9 cellular contexts compared by ENCODE assay signal in genomic region chr9:64773491-64773931, GRCh38.
A peak's percentile ranks its signal among the peaks of the same experiment; 100 is the strongest.
DNase-seq lines count a peak whose midpoint lies in the region; ATAC-seq and TF ChIP-seq lines count a peak whose summit lies in the region.
"Had no signal": no experiment of that assay in that cellular context is flagged by ENCODE, and none has a peak within 500 bp of the region (broad histone marks: within the 10 kb centered on the region; RNA-seq: fewer than 3 reads in every experiment).

No MANE protein-coding gene starts in this region.

- H3K4me3 ChIP-seq in HAP-1 (peak overlapping the region; percentile 27), left ventricle myocardium inferior (peak overlapping the region; percentile 53)

- in situ Hi-C loops in HAP-1 (cut with MboI; ENCODE audit: low sequenced_read_pairs) = no loop called here

- peaks cover 2% of the 10 kb centered on the region for H3K27me3 Mint-ChIP-seq in activated B cell treated with CpG ODN at 0.5 μM for 24 hours

- POLR2A ChIA-PET in activated B cell treated with CpG ODN at 0.5 μM for 24 hours (lab: Charles Lee) = no interaction called here

- TF ChIP-seq CTCF in activated B cell treated with CpG ODN at 0.5 μM for 24 hours (IDR thresholded peaks at IDR 0.05) = no peak
- TF ChIP-seq CTCF in left ventricle myocardium inferior (IDR thresholded peaks at IDR 0.05; ENCODE audit: borderline replicate concordance) = no peak

- H3K27me3 ChIP-seq in HAP-1 (ENCODE audit: low read depth) (peaks cover 3% of the 10 kb centered on the region; the same call in 1 of the 2 replicates), left ventricle myocardium inferior (ENCODE audit: low read depth) (peaks cover 4% of the 10 kb centered on the region)

- H3K36me3 ChIP-seq in HAP-1 (replicated peaks) = no peaks in the 10 kb centered on the region
- H3K36me3 ChIP-seq in left ventricle myocardium inferior = no peaks in the 10 kb centered on the region

- CTCF ChIA-PET in activated B cell treated with CpG ODN at 0.5 μM for 24 hours (lab: Charles Lee) = no interaction called here

- H3K27ac Mint-ChIP-seq in activated B cell treated with CpG ODN at 0.5 μM for 24 hours = no peak overlapping the region

- H3K9me3 ChIP-seq in HAP-1 (no peaks in the 10 kb centered on the region), left ventricle myocardium inferior (replicated peaks) (no peaks in the 10 kb centered on the region)

- H3K27ac ChIP-seq in left ventricle myocardium inferior (replicated peaks) = no peak overlapping the region

- no peaks in the 10 kb centered on the region for H3K36me3 Mint-ChIP-seq in activated B cell treated with CpG ODN at 0.5 μM for 24 hours (ENCODE audit: low read depth)

- intact Hi-C loops in activated B cell treated with CpG ODN at 0.5 μM for 24 hours (cut with micrococcal nuclease) = no loop called here
- intact Hi-C loops in left ventricle myocardium inferior (cut with micrococcal nuclease) = no loop called here

- DNase-seq in HAP-1 (ENCODE audit: low spot score in 2 of 2) = peak; percentile 1 to 9
- DNase-seq in activated B cell treated with CpG ODN at 0.5 μM for 24 hours = no peak
- DNase-seq in left ventricle myocardium inferior = peak; percentile 13
- DNase-seq in stimulated activated CD8-positive, alpha-beta memory T cell treated with anti-CD3 and anti-CD28 coated beads, Interleukin-4, amount 100 ng/mL, for 48 hours = peak; percentile 24
- no peak for DNase-seq in OCI-M1 (lab: John Stamatoyannopoulos, UW)
- DNase-seq in NK-92 (lab: John Stamatoyannopoulos, UW; ENCODE audit: unreplicated experiment) = no peak
- DNase-seq: activated T-cell treated with anti-CD3 and anti-CD28 coated beads for 4 hours, NCI-H774 had no signal

- H3K4me1 Mint-ChIP-seq in activated B cell treated with CpG ODN at 0.5 μM for 24 hours = peaks cover 2% of the 10 kb centered on the region

- peak overlapping the region; percentile 15 for H3K4me3 Mint-ChIP-seq in activated B cell treated with CpG ODN at 0.5 μM for 24 hours

- H3K4me1 ChIP-seq in HAP-1 (no peaks in the 10 kb centered on the region), left ventricle myocardium inferior (no peaks in the 10 kb centered on the region)

- no peaks in the 10 kb centered on the region for H3K9me3 Mint-ChIP-seq in activated B cell treated with CpG ODN at 0.5 μM for 24 hours

- ATAC-seq in activated B cell treated with CpG ODN at 0.5 μM for 24 hours (ENCODE audit: low read depth) = no peak
- no peak for ATAC-seq in GM18870 (IDR thresholded peaks at IDR 0.05; ENCODE audit: unreplicated experiment)

Comparison
In these comparisons a context has a peak if more than half of its experiments do, and no peak if none do; other contexts are left out.
1. DNase-seq: peak in HAP-1 (2 of 2), left ventricle myocardium inferior (single experiment) and stimulated activated CD8-positive, alpha-beta memory T cell treated with anti-CD3 and anti-CD28 coated beads, Interleukin-4, amount 100 ng/mL, for 48 hours (single experiment); none in activated B cell treated with CpG ODN at 0.5 μM for 24 hours (single experiment), OCI-M1 (single experiment) and NK-92 (single experiment).